Comparison of ENCODE assay signal across 1 cellular context in genomic region chr11:9280655-9281301, GRCh38.
A peak's percentile ranks its signal among the peaks of the same experiment; 100 is the strongest.
TF ChIP-seq lines count a peak whose summit lies in the region.

No MANE protein-coding gene starts in this region.

TF ChIP-seq in K562, 482 proteins besides CTCF, POLR2A, EP300 and RAD21 (continues in another document):
- TF ChIP-seq KDM1A (IDR thresholded peaks at IDR 0.05): peak; percentile 54 to 63
- TF ChIP-seq ESRRA (IDR thresholded peaks at IDR 0.05; ENCODE audit: borderline replicate concordance, low read depth): peak; percentile 71; the same call in 1 of the 2 replicates
- TF ChIP-seq ELF2 (CRISPR knock-in tag; IDR thresholded peaks at IDR 0.05): no peak
- TF ChIP-seq SMARCE1 (IDR thresholded peaks at IDR 0.05): peak; percentile 20; the same call in 1 of the 2 replicates
- TF ChIP-seq, protein P1, sequence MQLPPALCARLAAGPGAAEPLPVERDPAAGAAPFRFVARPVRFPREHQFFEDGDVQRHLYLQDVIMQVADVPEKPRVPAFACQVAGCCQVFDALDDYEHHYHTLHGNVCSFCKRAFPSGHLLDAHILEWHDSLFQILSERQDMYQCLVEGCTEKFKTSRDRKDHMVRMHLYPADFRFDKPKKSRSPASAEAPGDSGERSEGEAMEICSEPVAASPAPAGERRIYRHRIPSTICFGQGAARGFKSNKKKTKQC (CRISPR knock-in tag; IDR thresholded peaks at IDR 0.05): no peak
- TF ChIP-seq, protein P2, sequence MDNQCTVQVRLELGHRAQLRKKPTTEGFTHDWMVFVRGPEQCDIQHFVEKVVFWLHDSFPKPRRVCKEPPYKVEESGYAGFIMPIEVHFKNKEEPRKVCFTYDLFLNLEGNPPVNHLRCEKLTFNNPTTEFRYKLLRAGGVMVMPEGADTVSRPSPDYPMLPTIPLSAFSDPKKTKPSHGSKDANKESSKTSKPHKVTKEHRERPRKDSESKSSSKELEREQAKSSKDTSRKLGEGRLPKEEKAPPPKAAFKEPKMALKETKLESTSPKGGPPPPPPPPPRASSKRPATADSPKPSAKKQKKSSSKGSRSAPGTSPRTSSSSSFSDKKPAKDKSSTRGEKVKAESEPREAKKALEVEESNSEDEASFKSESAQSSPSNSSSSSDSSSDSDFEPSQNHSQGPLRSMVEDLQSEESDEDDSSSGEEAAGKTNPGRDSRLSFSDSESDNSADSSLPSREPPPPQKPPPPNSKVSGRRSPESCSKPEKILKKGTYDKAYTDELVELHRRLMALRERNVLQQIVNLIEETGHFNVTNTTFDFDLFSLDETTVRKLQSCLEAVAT (IDR thresholded peaks at IDR 0.05): peak in 1 of 2 experiments; percentile 87; a peak in 2 of 4 replicates
- TF ChIP-seq HDAC1 (IDR thresholded peaks at IDR 0.05): peak in 1 of 2 experiments; percentile 57; a peak in 2 of 4 replicates
- TF ChIP-seq RNF2 (IDR thresholded peaks at IDR 0.05): 0 out of 2 replicates have a peak, but pooled peaks have one; percentile 31
- TF ChIP-seq TSC22D4 (tag; IDR thresholded peaks at IDR 0.05): no peak
- TF ChIP-seq RCOR1 (IDR thresholded peaks at IDR 0.05; ENCODE audit: borderline replicate concordance in 1 of 2, low read depth in 2 of 2, low read length in 2 of 2): peak in 1 of 2 experiments; percentile 80; a peak in 2 of 4 replicates
- 0 out of 2 replicates have a peak, but pooled peaks have one; percentile 24 for TF ChIP-seq HDAC2 (IDR thresholded peaks at IDR 0.05)
- TF ChIP-seq ZNF354B (CRISPR knock-in tag; IDR thresholded peaks at IDR 0.05): no peak
- TF ChIP-seq, protein P3, sequence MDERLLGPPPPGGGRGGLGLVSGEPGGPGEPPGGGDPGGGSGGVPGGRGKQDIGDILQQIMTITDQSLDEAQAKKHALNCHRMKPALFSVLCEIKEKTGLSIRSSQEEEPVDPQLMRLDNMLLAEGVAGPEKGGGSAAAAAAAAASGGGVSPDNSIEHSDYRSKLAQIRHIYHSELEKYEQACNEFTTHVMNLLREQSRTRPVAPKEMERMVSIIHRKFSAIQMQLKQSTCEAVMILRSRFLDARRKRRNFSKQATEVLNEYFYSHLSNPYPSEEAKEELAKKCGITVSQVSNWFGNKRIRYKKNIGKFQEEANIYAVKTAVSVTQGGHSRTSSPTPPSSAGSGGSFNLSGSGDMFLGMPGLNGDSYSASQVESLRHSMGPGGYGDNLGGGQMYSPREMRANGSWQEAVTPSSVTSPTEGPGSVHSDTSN (CRISPR knock-in tag; IDR thresholded peaks at IDR 0.05; ENCODE audit: low read depth): no peak
- TF ChIP-seq, protein P3 (tag; conservative IDR thresholded peaks at IDR 0.05; ENCODE audit: low read depth): peak; percentile 68
- TF ChIP-seq, protein P4, sequence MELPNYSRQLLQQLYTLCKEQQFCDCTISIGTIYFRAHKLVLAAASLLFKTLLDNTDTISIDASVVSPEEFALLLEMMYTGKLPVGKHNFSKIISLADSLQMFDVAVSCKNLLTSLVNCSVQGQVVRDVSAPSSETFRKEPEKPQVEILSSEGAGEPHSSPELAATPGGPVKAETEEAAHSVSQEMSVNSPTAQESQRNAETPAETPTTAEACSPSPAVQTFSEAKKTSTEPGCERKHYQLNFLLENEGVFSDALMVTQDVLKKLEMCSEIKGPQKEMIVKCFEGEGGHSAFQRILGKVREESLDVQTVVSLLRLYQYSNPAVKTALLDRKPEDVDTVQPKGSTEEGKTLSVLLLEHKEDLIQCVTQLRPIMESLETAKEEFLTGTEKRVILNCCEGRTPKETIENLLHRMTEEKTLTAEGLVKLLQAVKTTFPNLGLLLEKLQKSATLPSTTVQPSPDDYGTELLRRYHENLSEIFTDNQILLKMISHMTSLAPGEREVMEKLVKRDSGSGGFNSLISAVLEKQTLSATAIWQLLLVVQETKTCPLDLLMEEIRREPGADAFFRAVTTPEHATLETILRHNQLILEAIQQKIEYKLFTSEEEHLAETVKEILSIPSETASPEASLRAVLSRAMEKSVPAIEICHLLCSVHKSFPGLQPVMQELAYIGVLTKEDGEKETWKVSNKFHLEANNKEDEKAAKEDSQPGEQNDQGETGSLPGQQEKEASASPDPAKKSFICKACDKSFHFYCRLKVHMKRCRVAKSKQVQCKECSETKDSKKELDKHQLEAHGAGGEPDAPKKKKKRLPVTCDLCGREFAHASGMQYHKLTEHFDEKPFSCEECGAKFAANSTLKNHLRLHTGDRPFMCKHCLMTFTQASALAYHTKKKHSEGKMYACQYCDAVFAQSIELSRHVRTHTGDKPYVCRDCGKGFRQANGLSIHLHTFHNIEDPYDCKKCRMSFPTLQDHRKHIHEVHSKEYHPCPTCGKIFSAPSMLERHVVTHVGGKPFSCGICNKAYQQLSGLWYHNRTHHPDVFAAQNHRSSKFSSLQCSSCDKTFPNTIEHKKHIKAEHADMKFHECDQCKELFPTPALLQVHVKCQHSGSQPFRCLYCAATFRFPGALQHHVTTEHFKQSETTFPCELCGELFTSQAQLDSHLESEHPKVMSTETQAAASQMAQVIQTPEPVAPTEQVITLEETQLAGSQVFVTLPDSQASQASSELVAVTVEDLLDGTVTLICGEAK (IDR thresholded peaks at IDR 0.05): no peak
- TF ChIP-seq, protein P4 (CRISPR knock-in tag; IDR thresholded peaks at IDR 0.05): no peak
- TF ChIP-seq PHF21A (IDR thresholded peaks at IDR 0.05; ENCODE audit: borderline replicate concordance, low read depth): no peak
- peak; percentile 88 for TF ChIP-seq MEIS2 (IDR thresholded peaks at IDR 0.05; ENCODE audit: partially characterized antibody)
- TF ChIP-seq U2AF2 (optimal IDR thresholded peaks at IDR 0.05; ENCODE audit: low read depth, low read length): no peak
- TF ChIP-seq REST (CRISPR knock-in tag; IDR thresholded peaks at IDR 0.05; ENCODE audit: low read depth): no peak
- TF ChIP-seq, protein P5, sequence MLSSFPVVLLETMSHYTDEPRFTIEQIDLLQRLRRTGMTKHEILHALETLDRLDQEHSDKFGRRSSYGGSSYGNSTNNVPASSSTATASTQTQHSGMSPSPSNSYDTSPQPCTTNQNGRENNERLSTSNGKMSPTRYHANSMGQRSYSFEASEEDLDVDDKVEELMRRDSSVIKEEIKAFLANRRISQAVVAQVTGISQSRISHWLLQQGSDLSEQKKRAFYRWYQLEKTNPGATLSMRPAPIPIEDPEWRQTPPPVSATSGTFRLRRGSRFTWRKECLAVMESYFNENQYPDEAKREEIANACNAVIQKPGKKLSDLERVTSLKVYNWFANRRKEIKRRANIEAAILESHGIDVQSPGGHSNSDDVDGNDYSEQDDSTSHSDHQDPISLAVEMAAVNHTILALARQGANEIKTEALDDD (IDR thresholded peaks at IDR 0.05): peak; percentile 98
- TF ChIP-seq NFIC (IDR thresholded peaks at IDR 0.05): peak; percentile 87
- no peak for TF ChIP-seq POLR3A (IDR thresholded peaks at IDR 0.05; ENCODE audit: borderline replicate concordance, extremely low read depth, insufficient read depth, insufficient read length)
- TF ChIP-seq, protein P6, sequence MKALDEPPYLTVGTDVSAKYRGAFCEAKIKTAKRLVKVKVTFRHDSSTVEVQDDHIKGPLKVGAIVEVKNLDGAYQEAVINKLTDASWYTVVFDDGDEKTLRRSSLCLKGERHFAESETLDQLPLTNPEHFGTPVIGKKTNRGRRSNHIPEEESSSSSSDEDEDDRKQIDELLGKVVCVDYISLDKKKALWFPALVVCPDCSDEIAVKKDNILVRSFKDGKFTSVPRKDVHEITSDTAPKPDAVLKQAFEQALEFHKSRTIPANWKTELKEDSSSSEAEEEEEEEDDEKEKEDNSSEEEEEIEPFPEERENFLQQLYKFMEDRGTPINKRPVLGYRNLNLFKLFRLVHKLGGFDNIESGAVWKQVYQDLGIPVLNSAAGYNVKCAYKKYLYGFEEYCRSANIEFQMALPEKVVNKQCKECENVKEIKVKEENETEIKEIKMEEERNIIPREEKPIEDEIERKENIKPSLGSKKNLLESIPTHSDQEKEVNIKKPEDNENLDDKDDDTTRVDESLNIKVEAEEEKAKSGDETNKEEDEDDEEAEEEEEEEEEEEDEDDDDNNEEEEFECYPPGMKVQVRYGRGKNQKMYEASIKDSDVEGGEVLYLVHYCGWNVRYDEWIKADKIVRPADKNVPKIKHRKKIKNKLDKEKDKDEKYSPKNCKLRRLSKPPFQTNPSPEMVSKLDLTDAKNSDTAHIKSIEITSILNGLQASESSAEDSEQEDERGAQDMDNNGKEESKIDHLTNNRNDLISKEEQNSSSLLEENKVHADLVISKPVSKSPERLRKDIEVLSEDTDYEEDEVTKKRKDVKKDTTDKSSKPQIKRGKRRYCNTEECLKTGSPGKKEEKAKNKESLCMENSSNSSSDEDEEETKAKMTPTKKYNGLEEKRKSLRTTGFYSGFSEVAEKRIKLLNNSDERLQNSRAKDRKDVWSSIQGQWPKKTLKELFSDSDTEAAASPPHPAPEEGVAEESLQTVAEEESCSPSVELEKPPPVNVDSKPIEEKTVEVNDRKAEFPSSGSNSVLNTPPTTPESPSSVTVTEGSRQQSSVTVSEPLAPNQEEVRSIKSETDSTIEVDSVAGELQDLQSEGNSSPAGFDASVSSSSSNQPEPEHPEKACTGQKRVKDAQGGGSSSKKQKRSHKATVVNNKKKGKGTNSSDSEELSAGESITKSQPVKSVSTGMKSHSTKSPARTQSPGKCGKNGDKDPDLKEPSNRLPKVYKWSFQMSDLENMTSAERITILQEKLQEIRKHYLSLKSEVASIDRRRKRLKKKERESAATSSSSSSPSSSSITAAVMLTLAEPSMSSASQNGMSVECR (CRISPR knock-in tag; IDR thresholded peaks at IDR 0.05): no peak
- TF ChIP-seq ZBTB1 (CRISPR knock-in tag; IDR thresholded peaks at IDR 0.05; ENCODE audit: borderline replicate concordance, low read depth): peak; percentile 43; the same call in 1 of the 2 replicates
- TF ChIP-seq TEAD4 (IDR thresholded peaks at IDR 0.05; ENCODE audit: low read length): peak; percentile 41; the same call in 1 of the 2 replicates
- TF ChIP-seq TEAD4 (CRISPR knock-in tag; IDR thresholded peaks at IDR 0.05; ENCODE audit: borderline replicate concordance): no peak
- no peak for TF ChIP-seq CBX5 (IDR thresholded peaks at IDR 0.05; ENCODE audit: borderline replicate concordance, low read depth)
- TF ChIP-seq, protein P7, sequence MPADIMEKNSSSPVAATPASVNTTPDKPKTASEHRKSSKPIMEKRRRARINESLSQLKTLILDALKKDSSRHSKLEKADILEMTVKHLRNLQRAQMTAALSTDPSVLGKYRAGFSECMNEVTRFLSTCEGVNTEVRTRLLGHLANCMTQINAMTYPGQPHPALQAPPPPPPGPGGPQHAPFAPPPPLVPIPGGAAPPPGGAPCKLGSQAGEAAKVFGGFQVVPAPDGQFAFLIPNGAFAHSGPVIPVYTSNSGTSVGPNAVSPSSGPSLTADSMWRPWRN (IDR thresholded peaks at IDR 0.05; ENCODE audit: low read depth): peak; percentile 45; the same call in 1 of the 2 replicates
